ENCODE assay signal across 1 cellular context in genomic region chr1:177948336-177948972, GRCh38.
TF ChIP-seq lines count a peak whose summit lies in the region.

No MANE protein-coding gene starts in this region.

TF ChIP-seq in A549, 52 proteins besides CTCF, POLR2A, EP300 and RAD21 (continued from another document):
- TF ChIP-seq ELK1 (IDR thresholded peaks at IDR 0.05; ENCODE audit: low read depth, low read length), result no peak
- peak; percentile 23 for TF ChIP-seq MAFK (IDR thresholded peaks at IDR 0.05; ENCODE audit: partially characterized antibody)
- TF ChIP-seq JUNB (IDR thresholded peaks at IDR 0.05), result no peak
- TF ChIP-seq TFCP2L1 (CRISPR knock-in tag; IDR thresholded peaks at IDR 0.05), result no peak
- TF ChIP-seq MAX (IDR thresholded peaks at IDR 0.05), result no peak
- peak; percentile 71 for TF ChIP-seq SMC3 (IDR thresholded peaks at IDR 0.05)
- no peak for TF ChIP-seq HDAC2 (IDR thresholded peaks at IDR 0.05)
- no peak for TF ChIP-seq HMGXB4 (CRISPR knock-in tag; IDR thresholded peaks at IDR 0.05; ENCODE audit: borderline replicate concordance)
- TF ChIP-seq ZFP36 (IDR thresholded peaks at IDR 0.05; ENCODE audit: borderline replicate concordance, partially characterized antibody), result no peak
